ENCODE assay signal across 10 cellular contexts in genomic region chr11:120186799-120187591, GRCh38. TPM values are rescaled to one million over a fixed set of nuclear protein-coding genes. Genes with fewer than 3 reads are reported as not detected.
A peak's percentile ranks its signal among the peaks of the same experiment; 100 is the strongest.
DNase-seq lines count a peak whose midpoint lies in the region; ATAC-seq and TF ChIP-seq lines count a peak whose summit lies in the region.
"Had no signal": no experiment of that assay in that cellular context is flagged by ENCODE, and none has a peak within 500 bp of the region (broad histone marks: within the 10 kb centered on the region; RNA-seq: fewer than 3 reads in every experiment).

No MANE protein-coding gene starts in this region.

- peak overlapping the region; percentile 57 to 97 (median 88) for H3K27ac ChIP-seq in Peyer's patch
- peak overlapping the region; percentile 71 to 88 (median 83) for H3K27ac ChIP-seq in heart right ventricle

- no peak for TF ChIP-seq CTCF in Peyer's patch (IDR thresholded peaks at IDR 0.05)
- TF ChIP-seq CTCF in heart right ventricle (IDR thresholded peaks at IDR 0.05) = no peak

- H3K4me1 ChIP-seq in Peyer's patch (peaks cover 0 to 69% (median 25%) of the 10 kb centered on the region in 4 donors), heart right ventricle (peaks cover 5 to 67% (median 34%) of the 10 kb centered on the region in 9 donors)

- CTCF ChIA-PET in activated CD4-positive, alpha-beta T cell treated with anti-CD3 and anti-CD28 coated beads for 36 hours (lab: Charles Lee) = interaction anchor here (0.7 kb wide), 1 partner anchor 47 kb away, joined by 3 read pairs; no protein-coding TSS in a partner anchor
- CTCF ChIA-PET in activated CD4-positive, alpha-beta T cell treated with anti-CD3 and anti-CD28 coated beads, Interleukin-2, amount 10 ng/mL, durations not matched to agents 7 days and 5 days (lab: Charles Lee) = no interaction called here
- CTCF ChIA-PET in HEK293T (lab: Yijun Ruan, JAX) = interaction anchor here (1.2 kb wide), 1 partner anchor 42 kb away, joined by 3 read pairs; no protein-coding TSS in a partner anchor

- H3K4me3 ChIP-seq in Peyer's patch (peak overlapping the region in 1 of 4 donors; percentile 18), heart right ventricle (peak overlapping the region in 4 of 10 donors; percentile 21 to 42 (median 22))

- H3K4me3 Mint-ChIP-seq in activated CD4-positive, alpha-beta T cell treated with anti-CD3 and anti-CD28 coated beads for 36 hours = no peak overlapping the region
- no peak overlapping the region for H3K4me3 Mint-ChIP-seq in activated CD4-positive, alpha-beta T cell treated with anti-CD3 and anti-CD28 coated beads, Interleukin-2, amount 10 ng/mL, durations not matched to agents 7 days and 5 days
- H3K4me3 Mint-ChIP-seq in stimulated activated effector memory CD8-positive, alpha-beta T cell treated with anti-CD3 and anti-CD28 coated beads, Interleukin-12 subunit alpha, Interleukin-12 subunit beta, amount 100 ng/mL, for 72 hours = no peak overlapping the region

- intact Hi-C loops in activated CD4-positive, alpha-beta T cell treated with anti-CD3 and anti-CD28 coated beads for 36 hours (cut with DNase I, micrococcal nuclease) = no loop called here
- intact Hi-C loops in heart right ventricle (cut with DNase I) = loop anchor here in 1 of 10 donors (2.0 kb wide), 1 partner anchor 24 kb away; the partner anchor contains the start of gene OAF

- no peaks in the 10 kb centered on the region for H3K36me3 Mint-ChIP-seq in activated CD4-positive, alpha-beta T cell treated with anti-CD3 and anti-CD28 coated beads for 36 hours (ENCODE audit: low read depth)
- no peaks in the 10 kb centered on the region for H3K36me3 Mint-ChIP-seq in activated CD4-positive, alpha-beta T cell treated with anti-CD3 and anti-CD28 coated beads, Interleukin-2, amount 10 ng/mL, durations not matched to agents 7 days and 5 days (ENCODE audit: low read depth)
- H3K36me3 Mint-ChIP-seq in stimulated activated effector memory CD8-positive, alpha-beta T cell treated with anti-CD3 and anti-CD28 coated beads, Interleukin-12 subunit alpha, Interleukin-12 subunit beta, amount 100 ng/mL, for 72 hours = no peaks in the 10 kb centered on the region

- peak; percentile 48 for DNase-seq in activated CD4-positive, alpha-beta T cell treated with anti-CD3 and anti-CD28 coated beads for 36 hours
- no peak for DNase-seq in activated CD4-positive, alpha-beta T cell treated with anti-CD3 and anti-CD28 coated beads, Interleukin-2, amount 10 ng/mL, durations not matched to agents 7 days and 5 days
- DNase-seq in Peyer's patch = peak in 2 of 3 donors; percentile 76 to 77
- DNase-seq in heart right ventricle = no peak
- DNase-seq in stimulated activated effector memory CD8-positive, alpha-beta T cell treated with anti-CD3 and anti-CD28 coated beads, Interleukin-12 subunit alpha, Interleukin-12 subunit beta, amount 100 ng/mL, for 72 hours (ENCODE audit: low spot score in 2 of 2) = peak in 1 of 2 donors; percentile 8
- no peak for DNase-seq in SKM-1 treated with dmso at 0.1 percent for 144 hours (lab: John Stamatoyannopoulos, UW; ENCODE audit: unreplicated experiment)
- no peak for DNase-seq in HEK293T (ENCODE audit: extremely low spot score)
- DNase-seq in DMS153 (lab: John Stamatoyannopoulos, UW) = no peak

- peaks cover 7% of the 10 kb centered on the region for H3K27me3 Mint-ChIP-seq in activated CD4-positive, alpha-beta T cell treated with anti-CD3 and anti-CD28 coated beads for 36 hours
- H3K27me3 Mint-ChIP-seq in activated CD4-positive, alpha-beta T cell treated with anti-CD3 and anti-CD28 coated beads, Interleukin-2, amount 10 ng/mL, durations not matched to agents 7 days and 5 days = peaks cover 15% of the 10 kb centered on the region

- H3K36me3 ChIP-seq in Peyer's patch = no peaks in the 10 kb centered on the region
- no peaks in the 10 kb centered on the region for H3K36me3 ChIP-seq in heart right ventricle

- H3K9me3 ChIP-seq in Peyer's patch (no peaks in the 10 kb centered on the region), heart right ventricle (no peaks in the 10 kb centered on the region)

- TF ChIP-seq POLR2A in Peyer's patch (IDR thresholded peaks at IDR 0.05) = peak in 1 of 2 donors; percentile 52

- H3K27ac Mint-ChIP-seq in activated CD4-positive, alpha-beta T cell treated with anti-CD3 and anti-CD28 coated beads for 36 hours = peak overlapping the region; percentile 4
- H3K27ac Mint-ChIP-seq in activated CD4-positive, alpha-beta T cell treated with anti-CD3 and anti-CD28 coated beads, Interleukin-2, amount 10 ng/mL, durations not matched to agents 7 days and 5 days = no peak overlapping the region
- peak overlapping the region; percentile 35 for H3K27ac Mint-ChIP-seq in stimulated activated effector memory CD8-positive, alpha-beta T cell treated with anti-CD3 and anti-CD28 coated beads, Interleukin-12 subunit alpha, Interleukin-12 subunit beta, amount 100 ng/mL, for 72 hours

- peak; percentile 75 for ATAC-seq in activated CD4-positive, alpha-beta T cell treated with anti-CD3 and anti-CD28 coated beads for 36 hours
- ATAC-seq in heart right ventricle = peak in 6 of 8 donors; percentile 8 to 52 (median 38)
- peak; percentile 90 for ATAC-seq in stimulated activated effector memory CD8-positive, alpha-beta T cell treated with anti-CD3 and anti-CD28 coated beads, Interleukin-12 subunit alpha, Interleukin-12 subunit beta, amount 100 ng/mL, for 72 hours

- H3K27me3 ChIP-seq in Peyer's patch = no peaks in the 10 kb centered on the region
- H3K27me3 ChIP-seq in heart right ventricle = peaks cover 0 to 6% (median 0%) of the 10 kb centered on the region in 7 donors

- peaks cover 10% of the 10 kb centered on the region for H3K4me1 Mint-ChIP-seq in activated CD4-positive, alpha-beta T cell treated with anti-CD3 and anti-CD28 coated beads for 36 hours
- H3K4me1 Mint-ChIP-seq in activated CD4-positive, alpha-beta T cell treated with anti-CD3 and anti-CD28 coated beads, Interleukin-2, amount 10 ng/mL, durations not matched to agents 7 days and 5 days = peaks cover 2% of the 10 kb centered on the region
- peaks cover 16% of the 10 kb centered on the region for H3K4me1 Mint-ChIP-seq in stimulated activated effector memory CD8-positive, alpha-beta T cell treated with anti-CD3 and anti-CD28 coated beads, Interleukin-12 subunit alpha, Interleukin-12 subunit beta, amount 100 ng/mL, for 72 hours

- WGBS in heart right ventricle, 2 donors = 61 to 71% methylated on average over 17 of the region's 17 CpGs

- no peaks in the 10 kb centered on the region for H3K9me3 Mint-ChIP-seq in activated CD4-positive, alpha-beta T cell treated with anti-CD3 and anti-CD28 coated beads for 36 hours (ENCODE audit: low read depth)
- no peaks in the 10 kb centered on the region for H3K9me3 Mint-ChIP-seq in activated CD4-positive, alpha-beta T cell treated with anti-CD3 and anti-CD28 coated beads, Interleukin-2, amount 10 ng/mL, durations not matched to agents 7 days and 5 days
- no peaks in the 10 kb centered on the region for H3K9me3 Mint-ChIP-seq in stimulated activated effector memory CD8-positive, alpha-beta T cell treated with anti-CD3 and anti-CD28 coated beads, Interleukin-12 subunit alpha, Interleukin-12 subunit beta, amount 100 ng/mL, for 72 hours

- POLR2A ChIA-PET in activated CD4-positive, alpha-beta T cell treated with anti-CD3 and anti-CD28 coated beads for 36 hours (lab: Charles Lee) = no interaction called here
- POLR2A ChIA-PET in activated CD4-positive, alpha-beta T cell treated with anti-CD3 and anti-CD28 coated beads, Interleukin-2, amount 10 ng/mL, durations not matched to agents 7 days and 5 days (lab: Charles Lee) = no interaction called here
- POLR2A ChIA-PET in HEK293T (lab: Yijun Ruan, JAX) = interaction anchor here (0.6 to 1.5 kb wide), 4 partner anchors 11 to 22 kb away, joined by 3 to 5 read pairs (median 3); no protein-coding TSS in a partner anchor

TF ChIP-seq in HEK293T, 16 proteins besides CTCF, POLR2A, EP300 and RAD21:
- no peak for TF ChIP-seq ELF4 (IDR thresholded peaks at IDR 0.05)

RNA-seq across cellular contexts. Expression of gene OAF, which starts 23.8 kb away (rescaled TPM):
- 1 to 10 TPM; 1.4 to 1.6 TPM for total RNA-seq in activated CD4-positive, alpha-beta T cell treated with anti-CD3 and anti-CD28 coated beads for 36 hours
- total RNA-seq in activated CD4-positive, alpha-beta T cell treated with anti-CD3 and anti-CD28 coated beads, Interleukin-2, amount 10 ng/mL, durations not matched to agents 7 days and 5 days = 1 to 10 TPM; 1.7 to 3.4 TPM
- total RNA-seq in Peyer's patch = 100 to 1,000 TPM in 3 of 4 donors, 10 to 100 TPM in 1; 66.0 to 344 (median 228) TPM
- total RNA-seq in heart right ventricle = 10 to 100 TPM in 7 of 10 donors, 1 to 10 TPM in 3; 8.4 to 41.6 (median 13.8) TPM
- 10 to 100 TPM; 20.2 to 40.5 TPM for polyA plus RNA-seq in heart right ventricle

RNA-seq across cellular contexts. Expression of gene TRIM29, which starts 49.1 kb away (rescaled TPM):
- not detected for total RNA-seq in activated CD4-positive, alpha-beta T cell treated with anti-CD3 and anti-CD28 coated beads for 36 hours
- total RNA-seq in activated CD4-positive, alpha-beta T cell treated with anti-CD3 and anti-CD28 coated beads, Interleukin-2, amount 10 ng/mL, durations not matched to agents 7 days and 5 days = not detected
- 10 to 100 TPM in 1 of 4 donors, 1 to 10 TPM in 3; 7.8 to 33.3 (median 9.1) TPM for total RNA-seq in Peyer's patch
- under 1 TPM in 2 of 10 donors, not detected in 8; 0.30 to 0.64 TPM for total RNA-seq in heart right ventricle
- under 1 TPM in 1 of 2 donors, not detected in 1; 0.17 TPM for polyA plus RNA-seq in heart right ventricle

RNA-seq across cellular contexts. Expression of gene POU2F3, which starts 52.9 kb away (rescaled TPM):
- not detected for total RNA-seq in activated CD4-positive, alpha-beta T cell treated with anti-CD3 and anti-CD28 coated beads for 36 hours
- not detected for total RNA-seq in activated CD4-positive, alpha-beta T cell treated with anti-CD3 and anti-CD28 coated beads, Interleukin-2, amount 10 ng/mL, durations not matched to agents 7 days and 5 days
- total RNA-seq in Peyer's patch (1 to 10 TPM in 3 of 4 donors, not detected in 1; 2.2 to 3.3 (median 2.8) TPM), heart right ventricle (under 1 TPM in 1 of 10 donors, not detected in 9; 0.15 TPM)
- under 1 TPM in 1 of 2 donors, not detected in 1; 0.03 TPM for polyA plus RNA-seq in heart right ventricle
- total RNA-seq: subcutaneous adipose tissue had no signal
- polyA plus RNA-seq: AG04450 had no signal

Comparison
In these comparisons a context has a peak if more than half of its experiments do, and no peak if none do; other contexts are left out.
1. DNase-seq: peak in activated CD4-positive, alpha-beta T cell treated with anti-CD3 and anti-CD28 coated beads for 36 hours (single experiment) and Peyer's patch (2 of 3); none in activated CD4-positive, alpha-beta T cell treated with anti-CD3 and anti-CD28 coated beads, Interleukin-2, amount 10 ng/mL, durations not matched to agents 7 days and 5 days (single experiment), heart right ventricle (0 of 2), SKM-1 treated with dmso at 0.1 percent for 144 hours (single experiment), HEK293T (single experiment) and DMS153 (single experiment).
2. ATAC-seq: peak in every context shown above with its lines; median percentile 90 in stimulated activated effector memory CD8-positive, alpha-beta T cell treated with anti-CD3 and anti-CD28 coated beads, Interleukin-12 subunit alpha, Interleukin-12 subunit beta, amount 100 ng/mL, for 72 hours; 75 in activated CD4-positive, alpha-beta T cell treated with anti-CD3 and anti-CD28 coated beads for 36 hours; 38 in heart right ventricle.
3. RNA of gene TRIM29, which starts 49.1 kb away (total RNA-seq): 7.8 to 33.3 TPM in Peyer's patch; 0.30 to 0.64 TPM in heart right ventricle, not detected in activated CD4-positive, alpha-beta T cell treated with anti-CD3 and anti-CD28 coated beads for 36 hours and not detected in activated CD4-positive, alpha-beta T cell treated with anti-CD3 and anti-CD28 coated beads, Interleukin-2, amount 10 ng/mL, durations not matched to agents 7 days and 5 days; every median in the first group is over 4 times any median in the second.